ENCODE assay signal across 8 cellular contexts in genomic region chr12:117190210-117190781, GRCh38. TPM values are rescaled to one million over a fixed set of nuclear protein-coding genes. Genes with fewer than 3 reads are reported as not detected.
DNase-seq lines count a peak whose midpoint lies in the region; ATAC-seq, FAIRE-seq and TF ChIP-seq lines count a peak whose summit lies in the region.

TSS of gene FBXO21 (minus strand) at chr12:117190470. CDS start at chr12:117190456, 14 bp downstream.

- H3K9me3 Mint-ChIP-seq in activated T-helper 1 cell treated with anti-CD3 and anti-CD28 coated beads, Interleukin-12 subunit alpha, Interleukin-12 subunit beta, Interleukin-2, Interleukin-4 antibody, amounts not matched to agents 30 ng/mL and 10 ng/mL and 1 ng/mL, durations not matched to agents 14 hours and 24 hours and 36 hours = peaks cover 5% of the 10 kb centered on the region
- H3K9me3 Mint-ChIP-seq in naive thymus-derived CD4-positive, alpha-beta T cell = peaks cover 0 to 5% (median 0%) of the 10 kb centered on the region in 11 donors
- no peaks in the 10 kb centered on the region for H3K9me3 Mint-ChIP-seq in stimulated activated memory B cell treated with anti-CD40 and anti-IgM and Interleukin-4, amounts not matched to agents 10 μg/mL and 1 μg/mL and 100 μg/mL, for 72 hours

- peaks cover 27% of the 10 kb centered on the region for H3K4me1 Mint-ChIP-seq in activated T-helper 1 cell treated with anti-CD3 and anti-CD28 coated beads, Interleukin-12 subunit alpha, Interleukin-12 subunit beta, Interleukin-2, Interleukin-4 antibody, amounts not matched to agents 30 ng/mL and 10 ng/mL and 1 ng/mL, durations not matched to agents 14 hours and 24 hours and 36 hours (ENCODE audit: low read depth)
- H3K4me1 Mint-ChIP-seq in naive thymus-derived CD4-positive, alpha-beta T cell = peaks cover 13 to 52% (median 34%) of the 10 kb centered on the region in 7 donors
- H3K4me1 Mint-ChIP-seq in stimulated activated memory B cell treated with anti-CD40 and anti-IgM and Interleukin-4, amounts not matched to agents 10 μg/mL and 1 μg/mL and 100 μg/mL, for 72 hours = peaks cover 21% of the 10 kb centered on the region

- H3K9me3 ChIP-seq in naive thymus-derived CD4-positive, alpha-beta T cell (ENCODE audit: control insufficient read depth in 2 of 3, low read length in 3 of 3) = no peaks in the 10 kb centered on the region

- peaks cover 11% of the 10 kb centered on the region for H3K27me3 Mint-ChIP-seq in activated T-helper 1 cell treated with anti-CD3 and anti-CD28 coated beads, Interleukin-12 subunit alpha, Interleukin-12 subunit beta, Interleukin-2, Interleukin-4 antibody, amounts not matched to agents 30 ng/mL and 10 ng/mL and 1 ng/mL, durations not matched to agents 14 hours and 24 hours and 36 hours (ENCODE audit: insufficient read depth)
- H3K27me3 Mint-ChIP-seq in naive thymus-derived CD4-positive, alpha-beta T cell = peaks cover 0 to 12% (median 0%) of the 10 kb centered on the region in 5 donors
- H3K27me3 Mint-ChIP-seq in stimulated activated memory B cell treated with anti-CD40 and anti-IgM and Interleukin-4, amounts not matched to agents 10 μg/mL and 1 μg/mL and 100 μg/mL, for 72 hours = peaks cover 10% of the 10 kb centered on the region

- peak within 1 kb of the TSS; percentile 96 for H3K4me3 Mint-ChIP-seq in activated T-helper 1 cell treated with anti-CD3 and anti-CD28 coated beads, Interleukin-12 subunit alpha, Interleukin-12 subunit beta, Interleukin-2, Interleukin-4 antibody, amounts not matched to agents 30 ng/mL and 10 ng/mL and 1 ng/mL, durations not matched to agents 14 hours and 24 hours and 36 hours
- H3K4me3 Mint-ChIP-seq in naive thymus-derived CD4-positive, alpha-beta T cell = peak within 1 kb of the TSS; percentile 93 to 97 (median 95)
- peak within 1 kb of the TSS; percentile 89 for H3K4me3 Mint-ChIP-seq in stimulated activated memory B cell treated with anti-CD40 and anti-IgM and Interleukin-4, amounts not matched to agents 10 μg/mL and 1 μg/mL and 100 μg/mL, for 72 hours

- H2AFZ ChIP-seq in KMS-11 (ENCODE audit: low read depth) = peak within 1 kb of the TSS; percentile 64; the same call in 1 of the 2 replicates

- peaks cover 21% of the 10 kb centered on the region; the same call in 1 of the 2 replicates for H3K79me2 ChIP-seq in KMS-11 (ENCODE audit: insufficient read depth, low read depth)

- H3K36me3 ChIP-seq in KMS-11 (ENCODE audit: insufficient read depth) = no peaks in the 10 kb centered on the region
- peaks cover 0 to 15% (median 0%) of the 10 kb centered on the region in 3 experiments for H3K36me3 ChIP-seq in naive thymus-derived CD4-positive, alpha-beta T cell (ENCODE audit: control insufficient read depth in 2 of 3, insufficient read depth in 3 of 3, low read length in 3 of 3)

- peaks cover 25% of the 10 kb centered on the region for H3K36me3 Mint-ChIP-seq in activated T-helper 1 cell treated with anti-CD3 and anti-CD28 coated beads, Interleukin-12 subunit alpha, Interleukin-12 subunit beta, Interleukin-2, Interleukin-4 antibody, amounts not matched to agents 30 ng/mL and 10 ng/mL and 1 ng/mL, durations not matched to agents 14 hours and 24 hours and 36 hours (ENCODE audit: low read depth)
- H3K36me3 Mint-ChIP-seq in naive thymus-derived CD4-positive, alpha-beta T cell = peaks cover 3 to 13% (median 9%) of the 10 kb centered on the region in 5 donors
- peaks cover 7% of the 10 kb centered on the region for H3K36me3 Mint-ChIP-seq in stimulated activated memory B cell treated with anti-CD40 and anti-IgM and Interleukin-4, amounts not matched to agents 10 μg/mL and 1 μg/mL and 100 μg/mL, for 72 hours

- peak; percentile 93 for ATAC-seq in GM21737 (IDR thresholded peaks at IDR 0.05; ENCODE audit: unreplicated experiment)
- ATAC-seq in naive thymus-derived CD4-positive, alpha-beta T cell = peak; percentile 99
- ATAC-seq in stimulated activated memory B cell treated with anti-CD40 and anti-IgM and Interleukin-4, amounts not matched to agents 10 μg/mL and 1 μg/mL and 100 μg/mL, for 72 hours = peak; percentile 96

- peak within 1 kb of the TSS; percentile 71 for H3K4me2 ChIP-seq in KMS-11

- peak within 1 kb of the TSS; percentile 58; the same call in 1 of the 2 replicates for H3K9ac ChIP-seq in KMS-11

- POLR2A ChIA-PET in naive thymus-derived CD4-positive, alpha-beta T cell (lab: Charles Lee) = interaction anchor here (0.7 to 1.0 kb wide), 2 partner anchors 9 to 25 kb away, joined by 3 to 5 read pairs; no protein-coding TSS in a partner anchor

- no peaks in the 10 kb centered on the region for H4K20me1 ChIP-seq in KMS-11 (ENCODE audit: insufficient read depth)

- H3K27me3 ChIP-seq in KMS-11 (ENCODE audit: insufficient read depth, low read depth) = no peaks in the 10 kb centered on the region
- H3K27me3 ChIP-seq in naive thymus-derived CD4-positive, alpha-beta T cell (ENCODE audit: control insufficient read depth in 2 of 2, insufficient read depth in 2 of 2, low read length in 2 of 2) = no peaks in the 10 kb centered on the region

- no peak for FAIRE-seq in RCC 7860 (lab: Jason Lieb, UNC)

- peaks cover 18% of the 10 kb centered on the region for H3K4me1 ChIP-seq in KMS-11 (ENCODE audit: low read depth, poor library complexity, severe bottlenecking)
- H3K4me1 ChIP-seq in naive thymus-derived CD4-positive, alpha-beta T cell (ENCODE audit: control insufficient read depth in 2 of 2, insufficient read depth in 2 of 2, low read length in 2 of 2) = peaks cover 8 to 11% of the 10 kb centered on the region in 2 donors

- H3K4me3 ChIP-seq in KMS-11 (IDR thresholded peaks at IDR 0.05; ENCODE audit: insufficient read depth, low read depth, low read length) = no peak within 1 kb of the TSS
- peak within 1 kb of the TSS; percentile 65 for H3K4me3 ChIP-seq in naive thymus-derived CD4-positive, alpha-beta T cell (ENCODE audit: low read length)

- CTCF ChIA-PET in naive thymus-derived CD4-positive, alpha-beta T cell (lab: Charles Lee) = no interaction called here

- intact Hi-C loops in activated T-helper 1 cell treated with anti-CD3 and anti-CD28 coated beads, Interleukin-12 subunit alpha, Interleukin-12 subunit beta, Interleukin-2, Interleukin-4 antibody, amounts not matched to agents 30 ng/mL and 10 ng/mL and 1 ng/mL, durations not matched to agents 14 hours and 24 hours and 36 hours (cut with micrococcal nuclease) = loop anchor here (1.0 to 2.0 kb wide), 5 partner anchors 41 to 452 kb away; partner anchors contain the start of genes RNFT2 and SPRING1
- intact Hi-C loops in naive thymus-derived CD4-positive, alpha-beta T cell (cut with micrococcal nuclease) = loop anchor here (1.0 to 10.0 kb wide), 9 partner anchors 35 to 1185 kb away; partner anchors contain the start of genes RFC5 (in 2 of the 2), RNFT2 (in 2 of the 2), SPRING1 (in 2 of the 2) and SUDS3 (in 1 of the 2)

- TF ChIP-seq CTCF in KMS-11 (conservative IDR thresholded peaks at IDR 0.05; ENCODE audit: low read depth, low read length) = no peak

- peak within 1 kb of the TSS; percentile 80 for H3K27ac Mint-ChIP-seq in activated T-helper 1 cell treated with anti-CD3 and anti-CD28 coated beads, Interleukin-12 subunit alpha, Interleukin-12 subunit beta, Interleukin-2, Interleukin-4 antibody, amounts not matched to agents 30 ng/mL and 10 ng/mL and 1 ng/mL, durations not matched to agents 14 hours and 24 hours and 36 hours
- peak within 1 kb of the TSS; percentile 85 to 95 (median 93) for H3K27ac Mint-ChIP-seq in naive thymus-derived CD4-positive, alpha-beta T cell
- peak within 1 kb of the TSS; percentile 83 for H3K27ac Mint-ChIP-seq in stimulated activated memory B cell treated with anti-CD40 and anti-IgM and Interleukin-4, amounts not matched to agents 10 μg/mL and 1 μg/mL and 100 μg/mL, for 72 hours

- H3K27ac ChIP-seq in KMS-11 = no peak within 1 kb of the TSS
- peak within 1 kb of the TSS; percentile 77 for H3K27ac ChIP-seq in naive thymus-derived CD4-positive, alpha-beta T cell (ENCODE audit: low read depth, low read length)

- DNase-seq in DMS53 treated with DMSO at 0.1 percent for 48 hours (lab: John Stamatoyannopoulos, UW; ENCODE audit: unreplicated experiment) (peak; percentile 81), RCC 7860 (ENCODE audit: low spot score) (peak; percentile 54), fibroblast of gingiva (ENCODE audit: low read depth) (peak; percentile 80)
- peak; percentile 89 for DNase-seq in activated T-helper 1 cell treated with anti-CD3 and anti-CD28 coated beads, Interleukin-12 subunit alpha, Interleukin-12 subunit beta, Interleukin-2, Interleukin-4 antibody, amounts not matched to agents 30 ng/mL and 10 ng/mL and 1 ng/mL, durations not matched to agents 14 hours and 24 hours and 36 hours (ENCODE audit: low spot score)
- DNase-seq in naive thymus-derived CD4-positive, alpha-beta T cell = peak; percentile 92 to 98 (median 95)

RNA-seq across cellular contexts. Expression of gene FBXO21, which starts in this region (rescaled TPM):
- 24.8 and 25.2 TPM in 2 replicates for total RNA-seq in activated T-helper 1 cell treated with anti-CD3 and anti-CD28 coated beads, Interleukin-12 subunit alpha, Interleukin-12 subunit beta, Interleukin-2, Interleukin-4 antibody, amounts not matched to agents 30 ng/mL and 10 ng/mL and 1 ng/mL, durations not matched to agents 14 hours and 24 hours and 36 hours
- total RNA-seq in naive thymus-derived CD4-positive, alpha-beta T cell = 10 to 100 TPM; 30.4 to 62.9 (median 48.6) TPM
- 10 to 100 TPM; 51.4 to 52.9 TPM for polyA plus RNA-seq in naive thymus-derived CD4-positive, alpha-beta T cell
